Comparison of ENCODE assay signal across 8 cellular contexts in genomic region chrX:150879855-150880807, GRCh38. TPM values are rescaled to one million over a fixed set of nuclear protein-coding genes. Genes with fewer than 3 reads are reported as not detected.
DNase-seq lines count a peak whose midpoint lies in the region; ATAC-seq lines count a peak whose summit lies in the region.
"Had no signal": no experiment of that assay in that cellular context is flagged by ENCODE, and none has a peak within 500 bp of the region (broad histone marks: within the 10 kb centered on the region; RNA-seq: fewer than 3 reads in every experiment).

No MANE protein-coding gene starts in this region.

- ATAC-seq in GM18909 (IDR thresholded peaks at IDR 0.05; ENCODE audit: poor library complexity, unreplicated experiment): peak; percentile 86
- peak; percentile 89 for ATAC-seq in GM21717 (IDR thresholded peaks at IDR 0.05; ENCODE audit: unreplicated experiment)
- peak; percentile 90 for ATAC-seq in HG03439 (IDR thresholded peaks at IDR 0.05; ENCODE audit: unreplicated experiment)

- H3K4me1 Mint-ChIP-seq in immature natural killer cell: peaks cover 20 to 26% of the 10 kb centered on the region in 2 donors

- no peaks in the 10 kb centered on the region for H4K20me1 ChIP-seq in GM23248 (ENCODE audit: insufficient read depth)

- no peak overlapping the region for H2AFZ ChIP-seq in GM23248

- no peaks in the 10 kb centered on the region for H3K36me3 ChIP-seq in GM23248 (ENCODE audit: low read depth)
- H3K36me3 ChIP-seq: left ventricle myocardium inferior had no signal

- H3K9me3 Mint-ChIP-seq in immature natural killer cell: no peaks in the 10 kb centered on the region

- H3K9me2 ChIP-seq in GM23248 (ENCODE audit: insufficient read depth): no peaks in the 10 kb centered on the region

- H3K27ac Mint-ChIP-seq in immature natural killer cell: peak overlapping the region in 4 of 6 donors; percentile 2 to 47 (median 34)

- H3K27me3 ChIP-seq in GM23248 (replicated peaks; ENCODE audit: insufficient read depth): no peaks in the 10 kb centered on the region

- H3K4me2 ChIP-seq in GM23248 (ENCODE audit: unreplicated experiment): no peak overlapping the region

- no peak overlapping the region for H3K27ac ChIP-seq in GM23248
- H3K27ac ChIP-seq: left ventricle myocardium inferior had no signal

- no peaks in the 10 kb centered on the region for H3F3A ChIP-seq in GM23248 (ENCODE audit: insufficient read depth)

- no peak overlapping the region for H3K4me3 ChIP-seq in GM23248
- H3K4me3 ChIP-seq: left ventricle myocardium inferior had no signal

- H3K79me2 ChIP-seq in GM23248 (ENCODE audit: insufficient read depth): peaks cover 25% of the 10 kb centered on the region

- H3K4me1 ChIP-seq in GM23248 (ENCODE audit: insufficient read depth): no peaks in the 10 kb centered on the region

- peak; percentile 5 to 26 (median 10) for DNase-seq in immature natural killer cell
- DNase-seq in GM23248: no peak
- no peak for DNase-seq in globus pallidus (ENCODE audit: low spot score)
- no peak for DNase-seq in AG20443 (ENCODE audit: low spot score)
- DNase-seq: left ventricle myocardium inferior had no signal

- no peaks in the 10 kb centered on the region for H3K9me3 ChIP-seq in GM23248 (ENCODE audit: low read depth)
- H3K9me3 ChIP-seq: left ventricle myocardium inferior had no signal

- H3K27me3 Mint-ChIP-seq in immature natural killer cell (ENCODE audit: low read depth in 3 of 3): peaks cover 0 to 2% (median 0%) of the 10 kb centered on the region in 3 donors

- WGBS in GM23248 (ENCODE audit: low coverage in 1 of 2, low lambda C conversion rate in 2 of 2, missing lambda C conversion rate in 2 of 2), 2 experiments: 90 to 98% methylated on average over 5 of the region's 5 CpGs

- H3K9ac ChIP-seq in GM23248: no peak overlapping the region

- peak overlapping the region in 1 of 5 donors; percentile 33 for H3K4me3 Mint-ChIP-seq in immature natural killer cell

- H3K36me3 Mint-ChIP-seq in immature natural killer cell: peaks cover 0 to 4% (median 0%) of the 10 kb centered on the region in 3 donors

- in situ Hi-C loops in GM23248 (cut with MboI): no loop called here

RNA-seq across cellular contexts. Expression of gene CD99L2, which starts 18.3 kb away (rescaled TPM):
- polyA plus RNA-seq in immature natural killer cell: 10 to 100 TPM; 17.6 to 25.2 (median 23.7) TPM
- 71.7 and 76.0 TPM in 2 replicates for total RNA-seq in GM23248 (2014; rRNA removed; shearing (Covaris generic))
- 37.8 and 37.9 TPM in 2 replicates for polyA plus RNA-seq in GM23248 (2016; fragmentation: Nextera tagmentation; extraction: Ambion mirVana)

Comparison
In these comparisons a context has a peak if more than half of its experiments do, and no peak if none do; other contexts are left out.
1. DNase-seq: peak in immature natural killer cell (3 of 3); none in GM23248 (single experiment), globus pallidus (single experiment) and AG20443 (single experiment).
2. Peak in every context shown above with its lines, with median percentiles within 50 percentile points of each other: ATAC-seq.